In genomic region chr2:47664817-47665216, GRCh38 we compare ENCODE assay signal across 11 cellular contexts.
DNase-seq lines count a peak whose midpoint lies in the region; ATAC-seq, FAIRE-seq and TF ChIP-seq lines count a peak whose summit lies in the region.
"Had no signal": no experiment of that assay in that cellular context is flagged by ENCODE, and none has a peak within 500 bp of the region (broad histone marks: within the 10 kb centered on the region; RNA-seq: fewer than 3 reads in every experiment).

No MANE protein-coding gene starts in this region.

- no peaks in the 10 kb centered on the region for H4K20me1 ChIP-seq in GM23338 (replicated peaks; ENCODE audit: insufficient read depth)
- H4K20me1 ChIP-seq in smooth muscle cell (ENCODE audit: low read depth) = no peaks in the 10 kb centered on the region

- H3K27me3 ChIP-seq in GM23338 (ENCODE audit: insufficient read depth) (no peaks in the 10 kb centered on the region), RWPE2 (ENCODE audit: insufficient read depth, poor library complexity, severe bottlenecking) (no peaks in the 10 kb centered on the region), smooth muscle cell (ENCODE audit: low read depth) (no peaks in the 10 kb centered on the region)

- H3K27ac Mint-ChIP-seq in GM23338 = no peak overlapping the region

- no peak for TF ChIP-seq POLR2A in H54 (IDR thresholded peaks at IDR 0.05; ENCODE audit: low read depth, low read length)

- H3K4me3 Mint-ChIP-seq in GM23338 = no peak overlapping the region

- H3K36me3 ChIP-seq in GM23338 (ENCODE audit: insufficient read depth) (no peaks in the 10 kb centered on the region), RWPE2 (ENCODE audit: low read depth) (no peaks in the 10 kb centered on the region), smooth muscle cell (ENCODE audit: low read depth) (no peaks in the 10 kb centered on the region)

- H3K9me2 ChIP-seq in GM23338 (ENCODE audit: insufficient read depth) = no peaks in the 10 kb centered on the region; the same call in 1 of the 2 replicates

- H3K79me2 ChIP-seq in GM23338 (replicated peaks; ENCODE audit: insufficient read depth) = no peaks in the 10 kb centered on the region
- no peaks in the 10 kb centered on the region for H3K79me2 ChIP-seq in smooth muscle cell (ENCODE audit: low read depth)

- H3K4me3 ChIP-seq in GM23338 (no peak overlapping the region), RWPE2 (ENCODE audit: severe bottlenecking) (no peak overlapping the region), smooth muscle cell (no peak overlapping the region)

- H3K4me1 ChIP-seq in GM23338 (ENCODE audit: insufficient read depth) = peaks cover 31% of the 10 kb centered on the region
- H3K4me1 ChIP-seq in RWPE2 (ENCODE audit: insufficient read depth, poor library complexity, severe bottlenecking) = no peaks in the 10 kb centered on the region
- H3K4me1 ChIP-seq in smooth muscle cell (ENCODE audit: low read depth) = peaks cover 8% of the 10 kb centered on the region

- ATAC-seq in GM23338 = peak; percentile 61
- ATAC-seq in RWPE2 (ENCODE audit: low read depth) = no peak

- H3K9me3 Mint-ChIP-seq in GM23338 = no peaks in the 10 kb centered on the region; the same call in 2 of the 3 replicates

- TF ChIP-seq CTCF in GM23338 (conservative IDR thresholded peaks at IDR 0.05; ENCODE audit: low read depth in 2 of 2) (peak; percentile 64 to 82), RWPE2 (IDR thresholded peaks at IDR 0.05; ENCODE audit: poor library complexity, severe bottlenecking) (peak; percentile 32), smooth muscle cell (IDR thresholded peaks at IDR 0.05; ENCODE audit: borderline replicate concordance, insufficient read depth, poor library complexity, severe bottlenecking) (no peak)

- H3K27me3 Mint-ChIP-seq in GM23338 (ENCODE audit: insufficient read depth, low read depth, poor library complexity) = peaks cover 13% of the 10 kb centered on the region

- H3K4me1 Mint-ChIP-seq in GM23338 = peaks cover 35% of the 10 kb centered on the region

- no peak for FAIRE-seq in H54 (lab: Jason Lieb, UNC)

- no peak overlapping the region for H2AFZ ChIP-seq in GM23338
- H2AFZ ChIP-seq in smooth muscle cell (ENCODE audit: low read depth) = no peak overlapping the region

- 71% methylated on average over 7 of the region's 7 CpGs for WGBS in smooth muscle cell (ENCODE audit: low lambda C conversion rate)

- no peaks in the 10 kb centered on the region; the same call in 2 of the 3 replicates for H3K36me3 Mint-ChIP-seq in GM23338 (ENCODE audit: low read depth)

- H3K9me3 ChIP-seq in RWPE2 (ENCODE audit: severe bottlenecking) (no peaks in the 10 kb centered on the region), smooth muscle cell (replicated peaks; ENCODE audit: low read depth) (no peaks in the 10 kb centered on the region)

- H3K27ac ChIP-seq in GM23338 (ENCODE audit: low read depth) (no peak overlapping the region), RWPE2 (ENCODE audit: poor library complexity, severe bottlenecking) (no peak overlapping the region), smooth muscle cell (ENCODE audit: low read depth) (no peak overlapping the region)

- H3F3A ChIP-seq in GM23338 (replicated peaks; ENCODE audit: low read depth) = no peaks in the 10 kb centered on the region
- H3F3A ChIP-seq in smooth muscle cell (ENCODE audit: low read depth) = no peaks in the 10 kb centered on the region

- DNase-seq in ELF-1 (ENCODE audit: low read depth, low spot score) (peak; percentile 40), GM23338 (ENCODE audit: low spot score) (peak; percentile 62), RWPE2 (ENCODE audit: low spot score) (no peak), iPS DF 19.7 (ENCODE audit: low read depth, low spot score) (peak; percentile 52), NCI-H1105 treated with DMSO at 0.1 percent for 48 hours (lab: John Stamatoyannopoulos, UW) (no peak), NOMO-1 (lab: John Stamatoyannopoulos, UW; ENCODE audit: unreplicated experiment in 2 of 2) (no peak), H54 (ENCODE audit: insufficient read length, low spot score) (no peak), smooth muscle cell (lab: John Stamatoyannopoulos, UW; ENCODE audit: unreplicated experiment) (no peak)
- DNase-seq: activated gamma-delta T cell, COR-L47, NCI-H1930 had no signal

- no peak overlapping the region for H3K9ac ChIP-seq in smooth muscle cell (ENCODE audit: low read depth)

- H3K4me2 ChIP-seq in GM23338 (no peak overlapping the region), smooth muscle cell (no peak overlapping the region)

TF ChIP-seq in GM23338, 12 proteins besides CTCF, POLR2A, EP300 and RAD21 (continues in another document):
- TF ChIP-seq, protein P1, sequence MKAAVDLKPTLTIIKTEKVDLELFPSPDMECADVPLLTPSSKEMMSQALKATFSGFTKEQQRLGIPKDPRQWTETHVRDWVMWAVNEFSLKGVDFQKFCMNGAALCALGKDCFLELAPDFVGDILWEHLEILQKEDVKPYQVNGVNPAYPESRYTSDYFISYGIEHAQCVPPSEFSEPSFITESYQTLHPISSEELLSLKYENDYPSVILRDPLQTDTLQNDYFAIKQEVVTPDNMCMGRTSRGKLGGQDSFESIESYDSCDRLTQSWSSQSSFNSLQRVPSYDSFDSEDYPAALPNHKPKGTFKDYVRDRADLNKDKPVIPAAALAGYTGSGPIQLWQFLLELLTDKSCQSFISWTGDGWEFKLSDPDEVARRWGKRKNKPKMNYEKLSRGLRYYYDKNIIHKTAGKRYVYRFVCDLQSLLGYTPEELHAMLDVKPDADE (IDR thresholded peaks at IDR 0.05) = no peak
- TF ChIP-seq ZNF114 (CRISPR knock-in tag; IDR thresholded peaks at IDR 0.05) = no peak
- TF ChIP-seq, protein P2, sequence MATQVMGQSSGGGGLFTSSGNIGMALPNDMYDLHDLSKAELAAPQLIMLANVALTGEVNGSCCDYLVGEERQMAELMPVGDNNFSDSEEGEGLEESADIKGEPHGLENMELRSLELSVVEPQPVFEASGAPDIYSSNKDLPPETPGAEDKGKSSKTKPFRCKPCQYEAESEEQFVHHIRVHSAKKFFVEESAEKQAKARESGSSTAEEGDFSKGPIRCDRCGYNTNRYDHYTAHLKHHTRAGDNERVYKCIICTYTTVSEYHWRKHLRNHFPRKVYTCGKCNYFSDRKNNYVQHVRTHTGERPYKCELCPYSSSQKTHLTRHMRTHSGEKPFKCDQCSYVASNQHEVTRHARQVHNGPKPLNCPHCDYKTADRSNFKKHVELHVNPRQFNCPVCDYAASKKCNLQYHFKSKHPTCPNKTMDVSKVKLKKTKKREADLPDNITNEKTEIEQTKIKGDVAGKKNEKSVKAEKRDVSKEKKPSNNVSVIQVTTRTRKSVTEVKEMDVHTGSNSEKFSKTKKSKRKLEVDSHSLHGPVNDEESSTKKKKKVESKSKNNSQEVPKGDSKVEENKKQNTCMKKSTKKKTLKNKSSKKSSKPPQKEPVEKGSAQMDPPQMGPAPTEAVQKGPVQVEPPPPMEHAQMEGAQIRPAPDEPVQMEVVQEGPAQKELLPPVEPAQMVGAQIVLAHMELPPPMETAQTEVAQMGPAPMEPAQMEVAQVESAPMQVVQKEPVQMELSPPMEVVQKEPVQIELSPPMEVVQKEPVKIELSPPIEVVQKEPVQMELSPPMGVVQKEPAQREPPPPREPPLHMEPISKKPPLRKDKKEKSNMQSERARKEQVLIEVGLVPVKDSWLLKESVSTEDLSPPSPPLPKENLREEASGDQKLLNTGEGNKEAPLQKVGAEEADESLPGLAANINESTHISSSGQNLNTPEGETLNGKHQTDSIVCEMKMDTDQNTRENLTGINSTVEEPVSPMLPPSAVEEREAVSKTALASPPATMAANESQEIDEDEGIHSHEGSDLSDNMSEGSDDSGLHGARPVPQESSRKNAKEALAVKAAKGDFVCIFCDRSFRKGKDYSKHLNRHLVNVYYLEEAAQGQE (IDR thresholded peaks at IDR 0.05; ENCODE audit: unreplicated experiment) = no peak
- no peak for TF ChIP-seq STAT1 (IDR thresholded peaks at IDR 0.05; ENCODE audit: unreplicated experiment)
- no peak for TF ChIP-seq ZNF331 (CRISPR knock-in tag; IDR thresholded peaks at IDR 0.05; ENCODE audit: low read depth)
- no peak for TF ChIP-seq JUNB (IDR thresholded peaks at IDR 0.05; ENCODE audit: unreplicated experiment)

Comparison
In these comparisons a context has a peak if more than half of its experiments do, and no peak if none do; other contexts are left out.
1. DNase-seq: peak in ELF-1 (single experiment), GM23338 (single experiment) and iPS DF 19.7 (single experiment); none in RWPE2 (single experiment), NCI-H1105 treated with DMSO at 0.1 percent for 48 hours (single experiment), NOMO-1 (0 of 2), H54 (single experiment) and smooth muscle cell (single experiment).